ENCODE assay signal across 25 cellular contexts in genomic region chr5:168693883-168694282, GRCh38.
A peak's percentile ranks its signal among the peaks of the same experiment; 100 is the strongest.
DNase-seq lines count a peak whose midpoint lies in the region; ATAC-seq, FAIRE-seq and TF ChIP-seq lines count a peak whose summit lies in the region.
"Had no signal": no experiment of that assay in that cellular context is flagged by ENCODE, and none has a peak within 500 bp of the region (broad histone marks: within the 10 kb centered on the region; RNA-seq: fewer than 3 reads in every experiment).

No MANE protein-coding gene starts in this region.

- no peaks in the 10 kb centered on the region for H4K20me1 ChIP-seq in HepG2 (ENCODE audit: insufficient read depth, low read length)
- H4K20me1 ChIP-seq in osteoblast (ENCODE audit: insufficient read depth, low read length), result no peaks in the 10 kb centered on the region
- H4K20me1 ChIP-seq: BLaER1 had no signal

- peaks cover 1 to 9% of the 10 kb centered on the region in 2 experiments; a peak in 3 of 5 replicates for H3K27me3 ChIP-seq in HepG2 (ENCODE audit: control insufficient read depth in 1 of 2, insufficient read depth in 2 of 2, low read length in 2 of 2)
- H3K27me3 ChIP-seq in right lobe of liver, result no peaks in the 10 kb centered on the region
- H3K27me3 ChIP-seq in osteoblast (ENCODE audit: insufficient read depth, low read length), result no peaks in the 10 kb centered on the region
- H3K27me3 ChIP-seq: BLaER1 had no signal

- H3K4me3 ChIP-seq in HepG2 (replicated peaks in 1 of 3; ENCODE audit: insufficient read depth in 1 of 3, low read depth in 2 of 3, low read length in 3 of 3), result no peak overlapping the region
- H3K4me3 ChIP-seq in right lobe of liver, result no peak overlapping the region
- H3K4me3 ChIP-seq in osteoblast (ENCODE audit: insufficient read depth, low read length), result no peak overlapping the region
- H3K4me3 ChIP-seq: BLaER1, GM23338 had no signal

- in situ Hi-C loops in HepG2 (cut with HindIII; ENCODE audit: extremely low pct_ligation_motif_present, low pct_unique_long_range_greater_than_20kb), result loop anchor here (25.0 kb wide), 2 partner anchors 432 to 893 kb away; partner anchors contain the start of gene SPDL1

- POLR2A ChIA-PET in HepG2 (lab: Yijun Ruan, JAX), result no interaction called here

- H3K4me3 Mint-ChIP-seq in T-helper 17 cell, result no peak overlapping the region
- H3K4me3 Mint-ChIP-seq: B cell; CD4-positive, CD25-positive, alpha-beta regulatory T cell; CD8-positive, alpha-beta T cell; GM23338; H9 had no signal

- H3K36me3 ChIP-seq in HepG2 (replicated peaks in 1 of 2; ENCODE audit: control insufficient read depth in 1 of 2, insufficient read depth in 2 of 2, low read length in 2 of 2) (no peaks in the 10 kb centered on the region), right lobe of liver (no peaks in the 10 kb centered on the region), osteoblast (ENCODE audit: insufficient read depth, low read length) (no peaks in the 10 kb centered on the region)
- H3K36me3 ChIP-seq: BLaER1 had no signal

- H2AFZ ChIP-seq in HepG2 (ENCODE audit: low read length) (no peak overlapping the region), osteoblast (ENCODE audit: low read length) (no peak overlapping the region)
- H2AFZ ChIP-seq: GM23338 had no signal

- H3K4me2 ChIP-seq in HepG2 (ENCODE audit: low read depth, low read length) (no peak overlapping the region), osteoblast (ENCODE audit: insufficient read depth, low read length) (no peak overlapping the region)
- H3K4me2 ChIP-seq: BLaER1, GM23338 had no signal

- intact Hi-C loops in HepG2 (cut with micrococcal nuclease; ENCODE audit: unreplicated experiment), result no loop called here
- intact Hi-C loops in right lobe of liver (cut with DNase I), result no loop called here
- intact Hi-C loops in posterior vena cava (cut with DNase I), result loop anchor here in 1 of 2 donors (10.0 kb wide), 1 partner anchor 871 kb away; no protein-coding TSS in a partner anchor

- ATAC-seq in HepG2 (no peak), right lobe of liver (no peak), T-helper 17 cell (no peak)
- ATAC-seq: CD8-positive, alpha-beta T cell; GM23338; HCT116 had no signal

- H3K27ac ChIP-seq in HepG2 (ENCODE audit: extremely low read length, insufficient read depth, low read length), result no peak overlapping the region
- H3K27ac ChIP-seq in right lobe of liver, result no peak overlapping the region
- H3K27ac ChIP-seq in osteoblast (ENCODE audit: low read depth, low read length), result no peak overlapping the region
- H3K27ac ChIP-seq: 22Rv1, BLaER1, C4-2B had no signal

- no peaks in the 10 kb centered on the region for H3K79me2 ChIP-seq in HepG2 (ENCODE audit: insufficient read depth, low read length)
- no peaks in the 10 kb centered on the region for H3K79me2 ChIP-seq in osteoblast (ENCODE audit: insufficient read depth, low read length)

- H3K36me3 Mint-ChIP-seq in T-helper 17 cell (ENCODE audit: low read depth), result peaks cover 3% of the 10 kb centered on the region
- H3K36me3 Mint-ChIP-seq: CD4-positive, CD25-positive, alpha-beta regulatory T cell; CD8-positive, alpha-beta T cell had no signal

- H3K27ac Mint-ChIP-seq in T-helper 17 cell, result no peak overlapping the region
- H3K27ac Mint-ChIP-seq: B cell; CD4-positive, CD25-positive, alpha-beta regulatory T cell; CD8-positive, alpha-beta T cell; GM23338; H9 had no signal

- no TSS peak for BruUV-seq in HepG2 (replicated peaks; lab: Mats Ljungman, UMichigan)

- H3K9me3 ChIP-seq in HepG2 (ENCODE audit: low read length), result no peaks in the 10 kb centered on the region
- H3K9me3 ChIP-seq in right lobe of liver, result no peaks in the 10 kb centered on the region
- H3K9me3 ChIP-seq in osteoblast (ENCODE audit: low read depth, low read length), result no peaks in the 10 kb centered on the region
- no peaks in the 10 kb centered on the region for H3K9me3 ChIP-seq in T-helper 17 cell (ENCODE audit: control insufficient read depth, low read length, poor library complexity, severe bottlenecking)
- H3K9me3 ChIP-seq: BLaER1 had no signal

- TF ChIP-seq RAD21 in HepG2 (CRISPR knock-in tag; IDR thresholded peaks at IDR 0.05), result no peak

- peaks cover 60% of the 10 kb centered on the region for H3K27me3 Mint-ChIP-seq in T-helper 17 cell

- no peak for DNase-seq in HepG2 (ENCODE audit: low spot score)
- DNase-seq in right lobe of liver, result no peak
- peak; percentile 63 for DNase-seq in islet precursor cell
- DNase-seq in posterior vena cava (ENCODE audit: low spot score), result peak; percentile 0
- no peak for DNase-seq in SHP77 (lab: John Stamatoyannopoulos, UW)
- no peak for DNase-seq in osteoblast (ENCODE audit: insufficient read length, low spot score, missing footprints)
- no peak for DNase-seq in DMS153 (lab: John Stamatoyannopoulos, UW)
- DNase-seq in T-helper 17 cell, result no peak
- DNase-seq: CD4-positive, CD25-positive, alpha-beta regulatory T cell; CD8-positive, alpha-beta T cell; DMS 273 treated with DMSO at 0.1 percent for 48 hours; DMS53; DMS79 treated with DMSO at 0.1 percent for 48 hours; GF-D8; H9 had no signal

- no peak for TF ChIP-seq POLR2A in HepG2 (IDR thresholded peaks at IDR 0.05; ENCODE audit: insufficient read depth in 1 of 2, low read depth in 2 of 2, low read length in 2 of 2)
- TF ChIP-seq POLR2A in right lobe of liver (IDR thresholded peaks at IDR 0.05), result no peak

- H3K4me1 Mint-ChIP-seq in T-helper 17 cell, result peaks cover 4% of the 10 kb centered on the region
- H3K4me1 Mint-ChIP-seq: B cell; CD4-positive, CD25-positive, alpha-beta regulatory T cell; GM23338 had no signal

- WGBS in HepG2 (ENCODE audit: low lambda C conversion rate), result 0% methylated on average over 2 of the region's 3 CpGs
- 75% methylated on average over 1 of the region's 3 CpGs for WGBS in right lobe of liver (ENCODE audit: insufficient coverage, low coverage, low lambda C conversion rate, missing lambda C conversion rate)

- CTCF ChIA-PET in HepG2 (lab: Yijun Ruan, JAX; ENCODE audit: low intra/inter-chr PET ratio, low total read pairs), result no interaction called here

- no peak for FAIRE-seq in HepG2 (lab: Jason Lieb, UNC)
- FAIRE-seq: A204.1, D721Med, GM12891, GM18507 had no signal

- no peak overlapping the region for H3K9ac ChIP-seq in HepG2 (ENCODE audit: insufficient read depth, low read depth, low read length)
- H3K9ac ChIP-seq: BLaER1 had no signal

- TF ChIP-seq CTCF in HepG2 (CRISPR knock-in tag; IDR thresholded peaks at IDR 0.05) (no peak), right lobe of liver (IDR thresholded peaks at IDR 0.05) (no peak), osteoblast (IDR thresholded peaks at IDR 0.05; ENCODE audit: extremely low read depth, low read depth, low read length) (no peak)

- H3K4me1 ChIP-seq in HepG2 (ENCODE audit: insufficient read depth, low read length) (peaks cover 37% of the 10 kb centered on the region), right lobe of liver (no peaks in the 10 kb centered on the region), osteoblast (ENCODE audit: insufficient read depth, low read length) (no peaks in the 10 kb centered on the region)
- H3K4me1 ChIP-seq: BLaER1 had no signal

- no peak for TF ChIP-seq EP300 in HepG2 (IDR thresholded peaks at IDR 0.05; ENCODE audit: low read depth in 2 of 2, low read length in 2 of 2)
- TF ChIP-seq EP300 in HepG2 (CRISPR knock-in tag; IDR thresholded peaks at IDR 0.05; ENCODE audit: borderline replicate concordance), result no peak

TF ChIP-seq in HepG2, 621 proteins besides CTCF, POLR2A, EP300 and RAD21:
- peak; percentile 76 for TF ChIP-seq HNF4A (CRISPR knock-in tag; IDR thresholded peaks at IDR 0.05)
- TF ChIP-seq RARA (CRISPR knock-in tag; IDR thresholded peaks at IDR 0.05), result 0 out of 2 replicates have a peak, but pooled peaks have one; percentile 25
- TF ChIP-seq ZNF773 (CRISPR knock-in tag; IDR thresholded peaks at IDR 0.05; ENCODE audit: borderline replicate concordance), result no peak
- TF ChIP-seq NRL (CRISPR knock-in tag; IDR thresholded peaks at IDR 0.05; ENCODE audit: borderline replicate concordance), result no peak
- no peak for TF ChIP-seq ARID2 (CRISPR knock-in tag; IDR thresholded peaks at IDR 0.05; ENCODE audit: borderline replicate concordance)
- peak; percentile 28; the same call in 1 of the 2 replicates for TF ChIP-seq BCL6 (CRISPR knock-in tag; IDR thresholded peaks at IDR 0.05)
- TF ChIP-seq HNF4G (IDR thresholded peaks at IDR 0.05; ENCODE audit: borderline replicate concordance, low read depth, low read length), result 0 out of 2 replicates have a peak, but pooled peaks have one; percentile 14
- TF ChIP-seq HNF4G (CRISPR knock-in tag; IDR thresholded peaks at IDR 0.05; ENCODE audit: borderline replicate concordance, low read depth), result no peak
- 0 out of 2 replicates have a peak, but pooled peaks have one; percentile 43 for TF ChIP-seq PITX1 (CRISPR knock-in tag; IDR thresholded peaks at IDR 0.05)

Comparison
In these comparisons a context has a peak if more than half of its experiments do, and no peak if none do; other contexts are left out.
1. DNase-seq: peak in islet precursor cell (single experiment) and posterior vena cava (single experiment); none in HepG2 (single experiment), right lobe of liver (0 of 3), SHP77 (0 of 2), osteoblast (single experiment), DMS153 (single experiment) and T-helper 17 cell (0 of 3).